Comparison of ENCODE assay signal across 1 cellular context in genomic region chr3:123028233-123028828, GRCh38.
TF ChIP-seq lines count a peak whose summit lies in the region.

No MANE protein-coding gene starts in this region.

TF ChIP-seq in H1, 55 proteins besides CTCF, POLR2A, EP300 and RAD21 (continued from another document):
- no peak for TF ChIP-seq BCL11A (IDR thresholded peaks at IDR 0.05; ENCODE audit: low read depth in 2 of 2, low read length in 2 of 2)
- no peak for TF ChIP-seq BACH1 (IDR thresholded peaks at IDR 0.05; ENCODE audit: low read length)
- no peak for TF ChIP-seq SIX5 (IDR thresholded peaks at IDR 0.05; ENCODE audit: low read depth, low read length)
- no peak for TF ChIP-seq ATF3 (IDR thresholded peaks at IDR 0.05; ENCODE audit: insufficient read depth, low read depth, low read length)
- TF ChIP-seq CREB1 (IDR thresholded peaks at IDR 0.05), result no peak
- no peak for TF ChIP-seq RBBP5 (IDR thresholded peaks at IDR 0.05; ENCODE audit: borderline replicate concordance, low read depth, low read length)
- peak; percentile 23 for TF ChIP-seq MAX (IDR thresholded peaks at IDR 0.05)
- no peak for TF ChIP-seq HDAC6 (IDR thresholded peaks at IDR 0.05; ENCODE audit: low read depth, low read length)
- no peak for TF ChIP-seq POU5F1 (IDR thresholded peaks at IDR 0.05; ENCODE audit: low read depth, low read length)
- no peak for TF ChIP-seq SIRT6 (IDR thresholded peaks at IDR 0.05; ENCODE audit: low read length)
- peak; percentile 70; the same call in 1 of the 2 replicates for TF ChIP-seq KDM1A (IDR thresholded peaks at IDR 0.05; ENCODE audit: borderline replicate concordance, low read length)
- TF ChIP-seq NANOG (IDR thresholded peaks at IDR 0.05; ENCODE audit: insufficient read depth, low read depth, low read length, poor library complexity, severe bottlenecking), result no peak
- TF ChIP-seq GABPA (IDR thresholded peaks at IDR 0.05; ENCODE audit: borderline replicate concordance, insufficient read depth, low read length), result no peak
- TF ChIP-seq CTBP2 (IDR thresholded peaks at IDR 0.05; ENCODE audit: borderline replicate concordance, insufficient read depth, insufficient read length, low read length), result peak; percentile 15
- TF ChIP-seq TAF1 (IDR thresholded peaks at IDR 0.05; ENCODE audit: low read depth, low read length), result 0 out of 2 replicates have a peak, but pooled peaks have one; percentile 35
- no peak for TF ChIP-seq TAF7 (optimal IDR thresholded peaks at IDR 0.05; ENCODE audit: borderline replicate concordance, low read depth, low read length)
- TF ChIP-seq ATF2 (IDR thresholded peaks at IDR 0.05; ENCODE audit: low read length), result no peak
- no peak for TF ChIP-seq POLR2AphosphoS5 (IDR thresholded peaks at IDR 0.05; ENCODE audit: low read depth, low read length)
- no peak for TF ChIP-seq CEBPB (IDR thresholded peaks at IDR 0.05; ENCODE audit: low read depth, low read length)
- TF ChIP-seq GTF2F1 (IDR thresholded peaks at IDR 0.05; ENCODE audit: borderline replicate concordance, low read depth, low read length), result no peak
- no peak for TF ChIP-seq FOSL1 (IDR thresholded peaks at IDR 0.05; ENCODE audit: insufficient read depth, low read depth, low read length)
- no peak for TF ChIP-seq YY1 (IDR thresholded peaks at IDR 0.05; ENCODE audit: low read depth, low read length)
- TF ChIP-seq SAP30 (IDR thresholded peaks at IDR 0.05; ENCODE audit: insufficient read depth, insufficient replicate concordance, low read length), result peak; percentile 75
- no peak for TF ChIP-seq JUND (IDR thresholded peaks at IDR 0.05; ENCODE audit: low read length)
- TF ChIP-seq JUN (IDR thresholded peaks at IDR 0.05; ENCODE audit: low read depth, low read length), result no peak
- no peak for TF ChIP-seq SP1 (IDR thresholded peaks at IDR 0.05; ENCODE audit: low read depth, low read length)
- no peak for TF ChIP-seq CBX8 (IDR thresholded peaks at IDR 0.05; ENCODE audit: borderline replicate concordance, low read depth, low read length)
- TF ChIP-seq SP4 (IDR thresholded peaks at IDR 0.05; ENCODE audit: low read length), result peak; percentile 20; the same call in 1 of the 2 replicates
- TF ChIP-seq TBP (IDR thresholded peaks at IDR 0.05; ENCODE audit: low read depth, low read length), result no peak
- TF ChIP-seq USF2 (IDR thresholded peaks at IDR 0.05; ENCODE audit: low read length), result no peak
- TF ChIP-seq TEAD4 (IDR thresholded peaks at IDR 0.05; ENCODE audit: low read depth, low read length), result no peak
- TF ChIP-seq CBX5 (IDR thresholded peaks at IDR 0.05; ENCODE audit: low read depth, low read length), result no peak
- TF ChIP-seq BRCA1 (IDR thresholded peaks at IDR 0.05; ENCODE audit: low read depth, low read length), result no peak
- TF ChIP-seq KDM5A (IDR thresholded peaks at IDR 0.05; ENCODE audit: low read length), result no peak
- no peak for TF ChIP-seq SP2 (IDR thresholded peaks at IDR 0.05; ENCODE audit: low read length)
- no peak for TF ChIP-seq CHD7 (IDR thresholded peaks at IDR 0.05; ENCODE audit: insufficient replicate concordance, low read length)
- TF ChIP-seq TCF12 (IDR thresholded peaks at IDR 0.05; ENCODE audit: low read depth, low read length), result no peak
- peak; percentile 74 for TF ChIP-seq ASH2L (IDR thresholded peaks at IDR 0.05; ENCODE audit: low read length)
- no peak for TF ChIP-seq HDAC2 (IDR thresholded peaks at IDR 0.05; ENCODE audit: borderline replicate concordance in 1 of 2, low read depth in 2 of 2, low read length in 2 of 2)
- no peak for TF ChIP-seq ZNF274 (IDR thresholded peaks at IDR 0.05; ENCODE audit: borderline replicate concordance, extremely low read depth, low read length)
- no peak for TF ChIP-seq MAFK (IDR thresholded peaks at IDR 0.05; ENCODE audit: low read depth, low read length)
- TF ChIP-seq CHD1 (IDR thresholded peaks at IDR 0.05; ENCODE audit: low read depth, low read length), result no peak
- 0 out of 2 replicates have a peak, but pooled peaks have one; percentile 45 for TF ChIP-seq E2F6 (IDR thresholded peaks at IDR 0.05)
- no peak for TF ChIP-seq CHD2 (IDR thresholded peaks at IDR 0.05; ENCODE audit: low read length)
- no peak for TF ChIP-seq EGR1 (IDR thresholded peaks at IDR 0.05; ENCODE audit: borderline replicate concordance, low read depth, low read length)
- TF ChIP-seq KDM4A (IDR thresholded peaks at IDR 0.05; ENCODE audit: low read depth, low read length, severe bottlenecking), result no peak
- no peak for TF ChIP-seq PHF8 (conservative IDR thresholded peaks at IDR 0.05; ENCODE audit: low read depth, low read length)
- TF ChIP-seq NRF1 (IDR thresholded peaks at IDR 0.05; ENCODE audit: low read depth, low read length), result no peak
- peak; percentile 33 for TF ChIP-seq RNF2 (IDR thresholded peaks at IDR 0.05; ENCODE audit: borderline replicate concordance, low read depth, low read length, missing control alignments, poor library complexity, severe bottlenecking)
TF ChIP-seq in H1: peak in this region for 10.
